ENCODE assay signal across 1 cellular context in genomic region chr2:190355968-190356657, GRCh38.
TF ChIP-seq lines count a peak whose summit lies in the region.

No MANE protein-coding gene starts in this region.

TF ChIP-seq in WTC11, 78 proteins besides CTCF, POLR2A, EP300 and RAD21 (continued from another document):
- TF ChIP-seq ATF3 (CRISPR knock-in tag; conservative IDR thresholded peaks at IDR 0.05), result no peak
